Comparison of ENCODE assay signal across 14 cellular contexts in genomic region chr11:17649696-17650600, GRCh38.
DNase-seq lines count a peak whose midpoint lies in the region; TF ChIP-seq lines count a peak whose summit lies in the region.
"Had no signal": no experiment of that assay in that cellular context is flagged by ENCODE, and none has a peak within 500 bp of the region (broad histone marks: within the 10 kb centered on the region; RNA-seq: fewer than 3 reads in every experiment).

No MANE protein-coding gene starts in this region.

- no peaks in the 10 kb centered on the region for H3K4me1 Mint-ChIP-seq in activated T-helper 1 cell treated with anti-CD3 and anti-CD28 coated beads, Interleukin-12 subunit alpha, Interleukin-12 subunit beta, Interleukin-2, Interleukin-4 antibody, amounts not matched to agents 30 ng/mL and 10 ng/mL and 1 ng/mL, durations not matched to agents 14 hours and 24 hours and 36 hours (ENCODE audit: low read depth)

- intact Hi-C loops in mammary epithelial cell (cut with micrococcal nuclease): no loop called here
- intact Hi-C loops in activated T-helper 1 cell treated with anti-CD3 and anti-CD28 coated beads, Interleukin-12 subunit alpha, Interleukin-12 subunit beta, Interleukin-2, Interleukin-4 antibody, amounts not matched to agents 30 ng/mL and 10 ng/mL and 1 ng/mL, durations not matched to agents 14 hours and 24 hours and 36 hours (cut with micrococcal nuclease): no loop called here

- dilution Hi-C loops in mammary epithelial cell (cut with HindIII; ENCODE audit: low sequenced_read_pairs): loop anchor here (5.0 kb wide), 1 partner anchor 38 kb away; no protein-coding TSS in a partner anchor

- H3K9ac ChIP-seq in skeletal muscle satellite cell (ENCODE audit: low read depth, low read length) (peak overlapping the region; percentile 11), mammary epithelial cell (ENCODE audit: insufficient read depth, low read length) (no peak overlapping the region)

- BruUV-seq in mammary epithelial cell (replicated peaks; lab: Mats Ljungman, UMichigan): no TSS peak

- peaks cover 49% of the 10 kb centered on the region for H3K4me1 ChIP-seq in skeletal muscle satellite cell (ENCODE audit: control insufficient read depth, insufficient read depth, low read length)
- H3K4me1 ChIP-seq in mammary epithelial cell (ENCODE audit: insufficient read depth, low read length): no peaks in the 10 kb centered on the region

- 52% methylated on average over 12 of the region's 12 CpGs for WGBS in mammary epithelial cell (ENCODE audit: low coverage, missing lambda C conversion rate)

- DNase-seq in NCI-H82 (lab: John Stamatoyannopoulos, UW): peak; percentile 54
- DNase-seq in NCI-H82 treated with DMSO at 0.1 percent for 48 hours (lab: John Stamatoyannopoulos, UW; ENCODE audit: unreplicated experiment): no peak
- peak; percentile 38 for DNase-seq in RPMI7951 (ENCODE audit: low read depth)
- peak; percentile 4 for DNase-seq in fibroblast of villous mesenchyme (ENCODE audit: low read depth)
- DNase-seq in mammary epithelial cell: no peak
- no peak for DNase-seq in activated T-helper 1 cell treated with anti-CD3 and anti-CD28 coated beads, Interleukin-12 subunit alpha, Interleukin-12 subunit beta, Interleukin-2, Interleukin-4 antibody, amounts not matched to agents 30 ng/mL and 10 ng/mL and 1 ng/mL, durations not matched to agents 14 hours and 24 hours and 36 hours (ENCODE audit: low spot score)
- no peak for DNase-seq in NCI-H1048 (lab: John Stamatoyannopoulos, UW)
- DNase-seq: activated CD4-positive, alpha-beta memory T cell treated with anti-CD3 and anti-CD28 coated beads for 36 hours; activated T-cell treated with anti-CD3 and anti-CD28 coated beads, Interleukin-2, amount 50 U/mL, for 48 hours; GF-D8; mesenchymal stem cell; SIG-M5; T1000 had no signal

- in situ Hi-C loops in mammary epithelial cell (cut with MboI; ENCODE audit: low sequenced_read_pairs in 2 of 2): no loop called here

- no peak overlapping the region for H2AFZ ChIP-seq in mammary epithelial cell (ENCODE audit: low read depth, low read length)

- no peak overlapping the region for H3K27ac ChIP-seq in mammary epithelial cell (ENCODE audit: insufficient read depth, low read depth, low read length)

- H3K36me3 ChIP-seq in skeletal muscle satellite cell (ENCODE audit: insufficient read depth, low read length): no peaks in the 10 kb centered on the region
- no peaks in the 10 kb centered on the region for H3K36me3 ChIP-seq in mammary epithelial cell (ENCODE audit: insufficient read depth, low read length)

- no peak overlapping the region for H3K27ac Mint-ChIP-seq in activated T-helper 1 cell treated with anti-CD3 and anti-CD28 coated beads, Interleukin-12 subunit alpha, Interleukin-12 subunit beta, Interleukin-2, Interleukin-4 antibody, amounts not matched to agents 30 ng/mL and 10 ng/mL and 1 ng/mL, durations not matched to agents 14 hours and 24 hours and 36 hours
- H3K27ac Mint-ChIP-seq: activated CD4-positive, alpha-beta memory T cell treated with anti-CD3 and anti-CD28 coated beads for 36 hours had no signal

- no peaks in the 10 kb centered on the region for H3K9me3 Mint-ChIP-seq in activated T-helper 1 cell treated with anti-CD3 and anti-CD28 coated beads, Interleukin-12 subunit alpha, Interleukin-12 subunit beta, Interleukin-2, Interleukin-4 antibody, amounts not matched to agents 30 ng/mL and 10 ng/mL and 1 ng/mL, durations not matched to agents 14 hours and 24 hours and 36 hours

- CTCF ChIA-PET in mammary epithelial cell (lab: Charles Lee; ENCODE audit: low non-redundant PET): no interaction called here

- no peaks in the 10 kb centered on the region for H3K36me3 Mint-ChIP-seq in activated T-helper 1 cell treated with anti-CD3 and anti-CD28 coated beads, Interleukin-12 subunit alpha, Interleukin-12 subunit beta, Interleukin-2, Interleukin-4 antibody, amounts not matched to agents 30 ng/mL and 10 ng/mL and 1 ng/mL, durations not matched to agents 14 hours and 24 hours and 36 hours (ENCODE audit: low read depth)
- H3K36me3 Mint-ChIP-seq: activated CD4-positive, alpha-beta memory T cell treated with anti-CD3 and anti-CD28 coated beads for 36 hours had no signal

- no peaks in the 10 kb centered on the region for H3K79me2 ChIP-seq in mammary epithelial cell (ENCODE audit: insufficient read depth, low read length)

- TF ChIP-seq CTCF in fibroblast of villous mesenchyme (IDR thresholded peaks at IDR 0.05; ENCODE audit: insufficient read depth, low read depth, low read length): no peak
- no peak for TF ChIP-seq CTCF in mammary epithelial cell (conservative IDR thresholded peaks at IDR 0.05 in 1 of 2, IDR thresholded peaks at IDR 0.05 in 1 of 2; ENCODE audit: extremely low read depth in 1 of 2, insufficient read depth in 1 of 2, low read depth in 1 of 2, low read length in 2 of 2)

- H3K4me2 ChIP-seq in skeletal muscle satellite cell (ENCODE audit: low read length): peak overlapping the region; percentile 57
- no peak overlapping the region for H3K4me2 ChIP-seq in mammary epithelial cell (ENCODE audit: insufficient read depth, low read depth, low read length)

- no peaks in the 10 kb centered on the region for H4K20me1 ChIP-seq in mammary epithelial cell (ENCODE audit: insufficient read depth, low read length)

- H3K27me3 ChIP-seq in skeletal muscle satellite cell (ENCODE audit: control insufficient read depth, insufficient read depth, low read length) (no peaks in the 10 kb centered on the region), mammary epithelial cell (ENCODE audit: insufficient read depth, low read length) (no peaks in the 10 kb centered on the region)

- peaks cover 11% of the 10 kb centered on the region for H3K27me3 Mint-ChIP-seq in activated T-helper 1 cell treated with anti-CD3 and anti-CD28 coated beads, Interleukin-12 subunit alpha, Interleukin-12 subunit beta, Interleukin-2, Interleukin-4 antibody, amounts not matched to agents 30 ng/mL and 10 ng/mL and 1 ng/mL, durations not matched to agents 14 hours and 24 hours and 36 hours (ENCODE audit: insufficient read depth)

- H3K4me3 ChIP-seq in fibroblast of villous mesenchyme (ENCODE audit: low read depth, low read length): no peak overlapping the region
- H3K4me3 ChIP-seq in skeletal muscle satellite cell (ENCODE audit: low read length): peak overlapping the region; percentile 11
- no peak overlapping the region for H3K4me3 ChIP-seq in mammary epithelial cell (replicated peaks in 1 of 3; ENCODE audit: insufficient read depth in 1 of 3, low read depth in 2 of 3, low read length in 3 of 3)

- H3K9me3 ChIP-seq in skeletal muscle satellite cell (replicated peaks; ENCODE audit: low read length) (no peaks in the 10 kb centered on the region), mammary epithelial cell (replicated peaks; ENCODE audit: insufficient read depth, low read length) (no peaks in the 10 kb centered on the region)

- H3K4me3 Mint-ChIP-seq in activated T-helper 1 cell treated with anti-CD3 and anti-CD28 coated beads, Interleukin-12 subunit alpha, Interleukin-12 subunit beta, Interleukin-2, Interleukin-4 antibody, amounts not matched to agents 30 ng/mL and 10 ng/mL and 1 ng/mL, durations not matched to agents 14 hours and 24 hours and 36 hours: no peak overlapping the region
- H3K4me3 Mint-ChIP-seq: activated CD4-positive, alpha-beta memory T cell treated with anti-CD3 and anti-CD28 coated beads for 36 hours had no signal

Comparison
In these comparisons a context has a peak if more than half of its experiments do, and no peak if none do; other contexts are left out.
1. DNase-seq: peak in NCI-H82 (single experiment), RPMI7951 (single experiment) and fibroblast of villous mesenchyme (single experiment); none in NCI-H82 treated with DMSO at 0.1 percent for 48 hours (single experiment), mammary epithelial cell (single experiment), activated T-helper 1 cell treated with anti-CD3 and anti-CD28 coated beads, Interleukin-12 subunit alpha, Interleukin-12 subunit beta, Interleukin-2, Interleukin-4 antibody, amounts not matched to agents 30 ng/mL and 10 ng/mL and 1 ng/mL, durations not matched to agents 14 hours and 24 hours and 36 hours (single experiment) and NCI-H1048 (single experiment).